15 cellular contexts compared by ENCODE assay signal in genomic region chr16:88973007-88973410, GRCh38. TPM values are rescaled to one million over a fixed set of nuclear protein-coding genes. Genes with fewer than 3 reads are reported as not detected.
DNase-seq lines count a peak whose midpoint lies in the region; ATAC-seq and TF ChIP-seq lines count a peak whose summit lies in the region.
"Had no signal": no experiment of that assay in that cellular context is flagged by ENCODE, and none has a peak within 500 bp of the region (broad histone marks: within the 10 kb centered on the region; RNA-seq: fewer than 3 reads in every experiment).

No MANE protein-coding gene starts in this region.

- no peak for TF ChIP-seq CTCF in activated B cell treated with CpG ODN at 0.5 μM for 24 hours (IDR thresholded peaks at IDR 0.05)
- no peak for TF ChIP-seq CTCF in nephron progenitor cell (IDR thresholded peaks at IDR 0.05)

- H3K27me3 Mint-ChIP-seq in activated B cell treated with CpG ODN at 0.5 μM for 24 hours (no peaks in the 10 kb centered on the region), nephron progenitor cell (ENCODE audit: low read depth, poor library complexity) (no peaks in the 10 kb centered on the region)

- ATAC-seq in activated B cell treated with CpG ODN at 0.5 μM for 24 hours (ENCODE audit: low read depth) (no peak), GM19397 (IDR thresholded peaks at IDR 0.05; ENCODE audit: unreplicated experiment) (no peak)

- H3K36me3 Mint-ChIP-seq in activated B cell treated with CpG ODN at 0.5 μM for 24 hours (ENCODE audit: low read depth) (peaks cover 7% of the 10 kb centered on the region), nephron progenitor cell (ENCODE audit: low read depth) (no peaks in the 10 kb centered on the region)

- POLR2A ChIA-PET in activated B cell treated with CpG ODN at 0.5 μM for 24 hours (lab: Charles Lee), result interaction anchor here (0.6 to 10.8 kb wide), 5 partner anchors 11 to 393 kb away, joined by 3 to 165 read pairs (median 4); no protein-coding TSS in a partner anchor

- H3K9me3 ChIP-seq in KOPT-K1 (ENCODE audit: insufficient read depth, low read length, poor library complexity, severe bottlenecking), result no peaks in the 10 kb centered on the region

- H3K36me3 ChIP-seq in KOPT-K1 (ENCODE audit: insufficient read depth, low read length), result no peaks in the 10 kb centered on the region

- peak; percentile 58 for DNase-seq in ELF-1 (ENCODE audit: low read depth, low spot score)
- no peak for DNase-seq in activated B cell treated with CpG ODN at 0.5 μM for 24 hours
- DNase-seq in nephron progenitor cell, result peak; percentile 67
- no peak for DNase-seq in D341Med (ENCODE audit: low spot score)
- DNase-seq in stimulated activated naive CD4-positive, alpha-beta T cell (lab: John Stamatoyannopoulos, UW), result no peak
- DNase-seq in COLO829 (ENCODE audit: low spot score), result no peak
- DNase-seq: activated naive CD4-positive, alpha-beta T cell treated with anti-CD3 and anti-CD28 coated beads for 36 hours; aorta; NCI-H1694 treated with DMSO at 0.1 percent for 48 hours; NCI-H510A treated with DMSO at 0.1 percent for 48 hours; T1000 had no signal

- CTCF ChIA-PET in activated B cell treated with CpG ODN at 0.5 μM for 24 hours (lab: Charles Lee), result interaction anchor here (1.3 kb wide), 1 partner anchor 8 kb away, joined by 3 read pairs; no protein-coding TSS in a partner anchor

- H3K27ac ChIP-seq in KOPT-K1 (ENCODE audit: low read depth, low read length, poor library complexity, severe bottlenecking), result peak overlapping the region; percentile 98
- H3K27ac ChIP-seq: SK-N-MC had no signal

- intact Hi-C loops in activated B cell treated with CpG ODN at 0.5 μM for 24 hours (cut with micrococcal nuclease), result no loop called here

- peaks cover 92% of the 10 kb centered on the region for H3K4me1 Mint-ChIP-seq in activated B cell treated with CpG ODN at 0.5 μM for 24 hours
- H3K4me1 Mint-ChIP-seq in nephron progenitor cell, result peaks cover 44% of the 10 kb centered on the region

- H3K9me3 Mint-ChIP-seq in activated B cell treated with CpG ODN at 0.5 μM for 24 hours (no peaks in the 10 kb centered on the region), nephron progenitor cell (no peaks in the 10 kb centered on the region)
- H3K9me3 Mint-ChIP-seq: activated naive CD4-positive, alpha-beta T cell treated with anti-CD3 and anti-CD28 coated beads for 36 hours had no signal

- H3K27ac Mint-ChIP-seq in activated B cell treated with CpG ODN at 0.5 μM for 24 hours (peak overlapping the region; percentile 82), nephron progenitor cell (no peak overlapping the region)
- H3K27ac Mint-ChIP-seq: activated naive CD4-positive, alpha-beta T cell treated with anti-CD3 and anti-CD28 coated beads for 36 hours had no signal

- peak overlapping the region; percentile 64 for H3K4me3 Mint-ChIP-seq in activated B cell treated with CpG ODN at 0.5 μM for 24 hours
- no peak overlapping the region for H3K4me3 Mint-ChIP-seq in nephron progenitor cell
- H3K4me3 Mint-ChIP-seq: activated naive CD4-positive, alpha-beta T cell treated with anti-CD3 and anti-CD28 coated beads for 36 hours had no signal

RNA-seq across cellular contexts. Expression of gene CBFA2T3, which starts 4.0 kb away (rescaled TPM):
- total RNA-seq in activated B cell treated with CpG ODN at 0.5 μM for 24 hours, result 50.8 and 63.3 TPM in 2 replicates
- total RNA-seq: activated naive CD4-positive, alpha-beta T cell treated with anti-CD3 and anti-CD28 coated beads for 36 hours; HT1080 had no signal

Comparison
In these comparisons a context has a peak if more than half of its experiments do, and no peak if none do; other contexts are left out.
1. DNase-seq: peak in ELF-1 (single experiment) and nephron progenitor cell (single experiment); none in activated B cell treated with CpG ODN at 0.5 μM for 24 hours (single experiment), D341Med (single experiment), stimulated activated naive CD4-positive, alpha-beta T cell (0 of 6) and COLO829 (single experiment).